Comparison of ENCODE assay signal across 11 cellular contexts in the genomic region with DNA sequence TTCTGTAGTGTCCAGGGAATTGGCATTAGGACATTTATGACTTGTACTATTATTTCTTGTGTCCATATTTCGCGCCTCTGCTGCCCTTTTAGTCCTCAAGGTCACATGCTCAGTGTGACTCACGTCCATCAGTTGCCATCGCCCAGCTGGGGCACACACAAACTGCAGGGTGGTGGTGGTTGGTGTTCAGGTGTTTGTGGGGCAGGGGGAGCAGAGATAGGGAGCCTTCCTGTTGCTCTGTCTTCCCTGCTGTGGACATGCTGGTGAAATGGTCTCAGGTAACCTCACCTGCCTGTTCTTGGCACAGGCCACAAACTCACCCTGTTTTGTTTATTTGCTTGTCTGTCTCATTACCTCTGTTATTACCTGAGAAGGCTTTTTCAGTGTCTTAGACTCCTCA. TPM values are rescaled to one million over a fixed set of nuclear protein-coding genes. Genes with fewer than 3 reads are reported as not detected.
A peak's percentile ranks its signal among the peaks of the same experiment; 100 is the strongest.
DNase-seq lines count a peak whose midpoint lies in the region; FAIRE-seq and TF ChIP-seq lines count a peak whose summit lies in the region.
"Had no signal": no experiment of that assay in that cellular context is flagged by ENCODE, and none has a peak within 500 bp of the region (broad histone marks: within the 10 kb centered on the region; RNA-seq: fewer than 3 reads in every experiment).

No MANE protein-coding gene starts in this region.

- H3K9me3 Mint-ChIP-seq in Calu3 (ENCODE audit: low read depth, unreplicated experiment): no peaks in the 10 kb centered on the region
- no peaks in the 10 kb centered on the region for H3K9me3 Mint-ChIP-seq in activated T-helper 2 cell treated with anti-CD3 and anti-CD28 coated beads, Interferon-gamma antibody, Interleukin-2, Interleukin-4, amounts not matched to agents 10 μg/mL and 5 μg/mL and 100 μg/mL, durations not matched to agents 14 hours and 24 hours and 36 hours

- TF ChIP-seq CTCF in Calu3 (IDR thresholded peaks at IDR 0.05; ENCODE audit: unreplicated experiment): no peak
- TF ChIP-seq CTCF in kidney (IDR thresholded peaks at IDR 0.05; ENCODE audit: borderline replicate concordance, extremely low read depth, insufficient read depth): no peak

- H3K4me1 Mint-ChIP-seq in Calu3 (ENCODE audit: low read depth, unreplicated experiment): peaks cover 15% of the 10 kb centered on the region
- H3K4me1 Mint-ChIP-seq in activated T-helper 2 cell treated with anti-CD3 and anti-CD28 coated beads, Interferon-gamma antibody, Interleukin-2, Interleukin-4, amounts not matched to agents 10 μg/mL and 5 μg/mL and 100 μg/mL, durations not matched to agents 14 hours and 24 hours and 36 hours (ENCODE audit: low read depth): peaks cover 6% of the 10 kb centered on the region

- H3K27me3 Mint-ChIP-seq in Calu3 (ENCODE audit: unreplicated experiment): no peaks in the 10 kb centered on the region
- no peaks in the 10 kb centered on the region for H3K27me3 Mint-ChIP-seq in activated T-helper 2 cell treated with anti-CD3 and anti-CD28 coated beads, Interferon-gamma antibody, Interleukin-2, Interleukin-4, amounts not matched to agents 10 μg/mL and 5 μg/mL and 100 μg/mL, durations not matched to agents 14 hours and 24 hours and 36 hours (ENCODE audit: low read depth)

- H3K27ac Mint-ChIP-seq in Calu3 (ENCODE audit: unreplicated experiment): no peak overlapping the region
- no peak overlapping the region for H3K27ac Mint-ChIP-seq in activated T-helper 2 cell treated with anti-CD3 and anti-CD28 coated beads, Interferon-gamma antibody, Interleukin-2, Interleukin-4, amounts not matched to agents 10 μg/mL and 5 μg/mL and 100 μg/mL, durations not matched to agents 14 hours and 24 hours and 36 hours

- H3K36me3 ChIP-seq in mucosa of stomach (ENCODE audit: control insufficient read depth, insufficient read depth, low read length) (peaks cover 10% of the 10 kb centered on the region), kidney (ENCODE audit: control insufficient read depth in 1 of 2, insufficient read depth in 2 of 2, low read length in 2 of 2) (peaks cover 8 to 38% of the 10 kb centered on the region in 2 donors)

- H3K4me1 ChIP-seq in mucosa of stomach (ENCODE audit: control insufficient read depth, insufficient read depth, low read length) (peaks cover 17% of the 10 kb centered on the region), kidney (ENCODE audit: control insufficient read depth in 1 of 2, insufficient read depth in 1 of 2, low read depth in 1 of 2, low read length in 2 of 2) (no peaks in the 10 kb centered on the region)

- no peaks in the 10 kb centered on the region for H3K27me3 ChIP-seq in mucosa of stomach (ENCODE audit: control insufficient read depth, insufficient read depth, low read length)
- H3K27me3 ChIP-seq: vagina had no signal

- H3K9me3 ChIP-seq in mucosa of stomach (ENCODE audit: control insufficient read depth, low read length) (no peaks in the 10 kb centered on the region), kidney (ENCODE audit: control insufficient read depth in 1 of 2, low read length in 2 of 2) (no peaks in the 10 kb centered on the region)
- H3K9me3 ChIP-seq: vagina had no signal

- H3K4me3 Mint-ChIP-seq in Calu3 (ENCODE audit: low read depth, unreplicated experiment): no peak overlapping the region
- H3K4me3 Mint-ChIP-seq in activated T-helper 2 cell treated with anti-CD3 and anti-CD28 coated beads, Interferon-gamma antibody, Interleukin-2, Interleukin-4, amounts not matched to agents 10 μg/mL and 5 μg/mL and 100 μg/mL, durations not matched to agents 14 hours and 24 hours and 36 hours (ENCODE audit: low read depth): no peak overlapping the region

- H3K36me3 Mint-ChIP-seq in Calu3 (ENCODE audit: insufficient read depth, unreplicated experiment): peaks cover 69% of the 10 kb centered on the region
- peaks cover 57% of the 10 kb centered on the region for H3K36me3 Mint-ChIP-seq in activated T-helper 2 cell treated with anti-CD3 and anti-CD28 coated beads, Interferon-gamma antibody, Interleukin-2, Interleukin-4, amounts not matched to agents 10 μg/mL and 5 μg/mL and 100 μg/mL, durations not matched to agents 14 hours and 24 hours and 36 hours (ENCODE audit: low read depth)

- BruUV-seq in Calu3 (replicated peaks; lab: Mats Ljungman, UMichigan): no TSS peak

- CTCF ChIA-PET in Calu3 (lab: Charles Lee): interaction anchor here (0.8 kb wide), 1 partner anchor 23 kb away, joined by 4 read pairs; no protein-coding TSS in a partner anchor

- intact Hi-C loops in Calu3 (cut with micrococcal nuclease; ENCODE audit: unreplicated experiment) (no loop called here), kidney (cut with DNase I) (no loop called here)
- intact Hi-C loops in activated T-helper 2 cell treated with anti-CD3 and anti-CD28 coated beads, Interferon-gamma antibody, Interleukin-2, Interleukin-4, amounts not matched to agents 10 μg/mL and 5 μg/mL and 100 μg/mL, durations not matched to agents 14 hours and 24 hours and 36 hours (cut with micrococcal nuclease): no loop called here

- peak overlapping the region; percentile 25 for H3K9ac ChIP-seq in mucosa of stomach (ENCODE audit: low read length)
- H3K9ac ChIP-seq in kidney (ENCODE audit: low read length in 2 of 2): no peak overlapping the region

- H3K4me3 ChIP-seq in mucosa of stomach (ENCODE audit: low read length): no peak overlapping the region
- H3K4me3 ChIP-seq in kidney (ENCODE audit: low read length in 2 of 2): no peak overlapping the region
- H3K4me3 ChIP-seq: vagina had no signal

- H3K27ac ChIP-seq in kidney (ENCODE audit: low read depth in 2 of 2, low read length in 2 of 2): no peak overlapping the region
- H3K27ac ChIP-seq: vagina had no signal

- peak; percentile 27 for DNase-seq in Calu3
- DNase-seq in M059J (ENCODE audit: low read depth): peak; percentile 73
- DNase-seq in astrocyte of the hippocampus (ENCODE audit: low read depth, low spot score): peak; percentile 24
- DNase-seq in stimulated activated CD4-positive, alpha-beta T cell treated with anti-CD3 and anti-CD28 coated beads, Interleukin-4, amount 100 ng/mL, for 1 hour: no peak
- no peak for DNase-seq in kidney
- no peak for DNase-seq in activated T-helper 2 cell treated with anti-CD3 and anti-CD28 coated beads, Interferon-gamma antibody, Interleukin-2, Interleukin-4, amounts not matched to agents 10 μg/mL and 5 μg/mL and 100 μg/mL, durations not matched to agents 14 hours and 24 hours and 36 hours (ENCODE audit: low spot score)
- no peak for DNase-seq in HuH-7.5 (ENCODE audit: low spot score)

- no peak for FAIRE-seq in kidney (lab: Jason Lieb, UNC)
- FAIRE-seq: H1 had no signal

RNA-seq across cellular contexts. Expression of gene PRR12, which starts 22.4 kb away (rescaled TPM):
- total RNA-seq in Calu3 (2022): 51.4 and 53.0 TPM in 2 replicates
- 1.3 and 4.5 TPM in 2 replicates for total RNA-seq in M059J (2014; rRNA removed; shearing (Covaris generic))
- total RNA-seq in kidney: 27.4 TPM
- 4.9 TPM for polyA plus RNA-seq in kidney (ENCODE audit: insufficient read depth, low read depth, low replicate concordance)
- total RNA-seq in activated T-helper 2 cell treated with anti-CD3 and anti-CD28 coated beads, Interferon-gamma antibody, Interleukin-2, Interleukin-4, amounts not matched to agents 10 μg/mL and 5 μg/mL and 100 μg/mL, durations not matched to agents 14 hours and 24 hours and 36 hours: 34.2 and 34.6 TPM in 2 replicates

RNA-seq across cellular contexts. Expression of gene RRAS, which starts 26.6 kb away (rescaled TPM):
- total RNA-seq in Calu3 (2022): 70.4 and 82.2 TPM in 2 replicates
- total RNA-seq in M059J (2014; rRNA removed; shearing (Covaris generic)): 28.9 and 43.3 TPM in 2 replicates
- total RNA-seq in kidney: 92.3 TPM
- polyA plus RNA-seq in kidney (ENCODE audit: insufficient read depth, low read depth, low replicate concordance): 140 TPM
- 4.9 and 6.2 TPM in 2 replicates for total RNA-seq in activated T-helper 2 cell treated with anti-CD3 and anti-CD28 coated beads, Interferon-gamma antibody, Interleukin-2, Interleukin-4, amounts not matched to agents 10 μg/mL and 5 μg/mL and 100 μg/mL, durations not matched to agents 14 hours and 24 hours and 36 hours

RNA-seq across cellular contexts. Expression of gene SCAF1, which starts 28.6 kb away (rescaled TPM):
- 129 and 137 TPM in 2 replicates for total RNA-seq in Calu3 (2022)
- 9.9 and 26.5 TPM in 2 replicates for total RNA-seq in M059J (2014; rRNA removed; shearing (Covaris generic))
- 69.0 TPM for total RNA-seq in kidney
- polyA plus RNA-seq in kidney (ENCODE audit: insufficient read depth, low read depth, low replicate concordance): 18.1 TPM
- total RNA-seq in activated T-helper 2 cell treated with anti-CD3 and anti-CD28 coated beads, Interferon-gamma antibody, Interleukin-2, Interleukin-4, amounts not matched to agents 10 μg/mL and 5 μg/mL and 100 μg/mL, durations not matched to agents 14 hours and 24 hours and 36 hours: 64.6 and 69.5 TPM in 2 replicates

RNA-seq across cellular contexts. Expression of gene PRRG2, which starts 32.3 kb away (rescaled TPM):
- total RNA-seq in Calu3 (2022) (19.0 and 22.1 TPM in 2 replicates), kidney (14.9 TPM)
- 0.17 TPM in 1 of 2 replicates, not detected in the other for total RNA-seq in M059J (2014; rRNA removed; shearing (Covaris generic))
- polyA plus RNA-seq in kidney (ENCODE audit: insufficient read depth, low read depth, low replicate concordance): 17.6 TPM
- 0.83 and 0.84 TPM in 2 replicates for total RNA-seq in activated T-helper 2 cell treated with anti-CD3 and anti-CD28 coated beads, Interferon-gamma antibody, Interleukin-2, Interleukin-4, amounts not matched to agents 10 μg/mL and 5 μg/mL and 100 μg/mL, durations not matched to agents 14 hours and 24 hours and 36 hours
- total RNA-seq: NCI-H460 had no signal

RNA-seq across cellular contexts. Expression of gene NOSIP, which starts 33.0 kb away (rescaled TPM):
- total RNA-seq in Calu3 (2022) (76.9 and 81.2 TPM in 2 replicates), kidney (52.8 TPM)
- 122 and 129 TPM in 2 replicates for total RNA-seq in M059J (2014; rRNA removed; shearing (Covaris generic))
- polyA plus RNA-seq in kidney (ENCODE audit: insufficient read depth, low read depth, low replicate concordance): 122 TPM
- total RNA-seq in activated T-helper 2 cell treated with anti-CD3 and anti-CD28 coated beads, Interferon-gamma antibody, Interleukin-2, Interleukin-4, amounts not matched to agents 10 μg/mL and 5 μg/mL and 100 μg/mL, durations not matched to agents 14 hours and 24 hours and 36 hours: 64.8 and 67.1 TPM in 2 replicates

Comparison
In these comparisons a context has a peak if more than half of its experiments do, and no peak if none do; other contexts are left out.
1. DNase-seq: peak in Calu3 (single experiment), M059J (single experiment) and astrocyte of the hippocampus (single experiment); none in stimulated activated CD4-positive, alpha-beta T cell treated with anti-CD3 and anti-CD28 coated beads, Interleukin-4, amount 100 ng/mL, for 1 hour (single experiment), kidney (single experiment), activated T-helper 2 cell treated with anti-CD3 and anti-CD28 coated beads, Interferon-gamma antibody, Interleukin-2, Interleukin-4, amounts not matched to agents 10 μg/mL and 5 μg/mL and 100 μg/mL, durations not matched to agents 14 hours and 24 hours and 36 hours (single experiment) and HuH-7.5 (single experiment).